8 cellular contexts compared by ENCODE assay signal in the genomic region with DNA sequence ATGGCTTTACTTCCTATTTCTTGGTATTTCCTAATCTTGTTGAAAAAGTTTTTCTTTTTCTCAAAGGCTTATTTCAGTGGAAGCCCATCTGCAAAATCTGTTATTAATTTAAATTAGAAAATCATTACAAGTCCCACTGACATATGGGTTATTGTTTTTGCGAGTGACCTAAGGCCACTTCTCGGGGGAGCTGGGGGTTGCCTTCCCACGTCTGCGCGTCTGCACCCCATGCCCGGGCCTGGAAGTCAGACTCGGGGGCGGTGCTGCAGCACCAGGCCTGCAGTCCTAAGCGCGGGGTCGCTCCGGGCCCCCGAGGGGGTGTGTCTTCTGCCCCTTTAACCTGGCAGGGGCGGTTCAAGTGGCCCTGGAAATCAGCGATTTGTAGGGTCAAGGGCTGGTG. TPM values are rescaled to one million over a fixed set of nuclear protein-coding genes. Genes with fewer than 3 reads are reported as not detected.
DNase-seq lines count a peak whose midpoint lies in the region; ATAC-seq, FAIRE-seq and TF ChIP-seq lines count a peak whose summit lies in the region.
"Not testable (repeated sequence)": the region's sequence is repeated elsewhere in the genome, so short reads cannot be mapped to it uniquely, and the experiment has no call there.

No MANE protein-coding gene starts in this region.

- H2AFZ ChIP-seq in OCI-LY3 (ENCODE audit: low read depth, low read length): peak overlapping the region; percentile 33; the same call in 1 of the 2 replicates
- H2AFZ ChIP-seq in astrocyte (ENCODE audit: low read depth, low read length); osteoblast (ENCODE audit: low read length): not testable (repeated sequence)

- DNase-seq in astrocyte (ENCODE audit: low read depth); osteoblast (ENCODE audit: insufficient read length, low spot score, missing footprints); transverse colon: not testable (repeated sequence)

- not testable (repeated sequence) for H3K27me3 ChIP-seq in OCI-LY3 (ENCODE audit: low read depth, low read length); astrocyte (ENCODE audit: insufficient read depth, low read length); gastroesophageal sphincter; osteoblast (ENCODE audit: insufficient read depth, low read length); transverse colon

- TF ChIP-seq POLR2A in gastroesophageal sphincter (IDR thresholded peaks at IDR 0.05); transverse colon (IDR thresholded peaks at IDR 0.05): not testable (repeated sequence)

- H3K36me3 ChIP-seq in OCI-LY3 (replicated peaks; ENCODE audit: low read depth, low read length); astrocyte (ENCODE audit: insufficient read depth, low read length); gastroesophageal sphincter; osteoblast (ENCODE audit: insufficient read depth, low read length); transverse colon: not testable (repeated sequence)

- H3K9me3 ChIP-seq in OCI-LY3 (ENCODE audit: insufficient read depth, low read length); astrocyte (ENCODE audit: insufficient read depth, low read depth, low read length); gastroesophageal sphincter; osteoblast (ENCODE audit: low read depth, low read length); transverse colon: not testable (repeated sequence)

- not testable (repeated sequence) for H3K27ac Mint-ChIP-seq in astrocyte (ENCODE audit: unreplicated experiment)

- not testable (repeated sequence) for H3K4me1 ChIP-seq in OCI-LY3 (ENCODE audit: low read length); astrocyte (ENCODE audit: insufficient read depth, low read length); gastroesophageal sphincter; osteoblast (ENCODE audit: insufficient read depth, low read length); transverse colon

- ATAC-seq in GM18498 (IDR thresholded peaks at IDR 0.05; ENCODE audit: unreplicated experiment) (peak; percentile 21), GM21737 (IDR thresholded peaks at IDR 0.05; ENCODE audit: unreplicated experiment) (peak; percentile 8), HG03354 (IDR thresholded peaks at IDR 0.05; ENCODE audit: poor library complexity, severe bottlenecking, unreplicated experiment) (peak; percentile 22)
- not testable (repeated sequence) for ATAC-seq in gastroesophageal sphincter

- FAIRE-seq in astrocyte (lab: Jason Lieb, UNC): not testable (repeated sequence)

- not testable (repeated sequence) for H3K27me3 Mint-ChIP-seq in astrocyte (ENCODE audit: low read depth, unreplicated experiment)

- not testable (repeated sequence) for TF ChIP-seq CTCF in OCI-LY3 (IDR thresholded peaks at IDR 0.05; ENCODE audit: low read depth, low read length); astrocyte (IDR thresholded peaks at IDR 0.05; ENCODE audit: insufficient read depth, low read depth, low read length); gastroesophageal sphincter (IDR thresholded peaks at IDR 0.05); osteoblast (IDR thresholded peaks at IDR 0.05; ENCODE audit: extremely low read depth, low read depth, low read length); transverse colon (IDR thresholded peaks at IDR 0.05)

- not testable (repeated sequence) for H3K36me3 Mint-ChIP-seq in astrocyte (ENCODE audit: low read depth, unreplicated experiment)

- whole genome bisulfite sequencing in gastroesophageal sphincter (ENCODE audit: low coverage in 1 of 2), 2 donors: no CpG with 5 or more reads among the region's 15 CpGs
- 2% methylated on average over 8 of the region's 15 CpGs; no CpG with 5 or more reads in 1 of the 2 donors for WGBS in transverse colon (ENCODE audit: low coverage in 1 of 2), 2 donors

- intact Hi-C loops in transverse colon (cut with DNase I; ENCODE audit: low total_unique reads): not testable (repeated sequence)

- not testable (repeated sequence) for TF ChIP-seq EP300 in gastroesophageal sphincter (IDR thresholded peaks at IDR 0.05); transverse colon (IDR thresholded peaks at IDR 0.05; ENCODE audit: low read depth)

- peak overlapping the region; percentile 22; the same call in 1 of the 2 replicates for H3K9ac ChIP-seq in OCI-LY3 (ENCODE audit: low read length)
- not testable (repeated sequence) for H3K9ac ChIP-seq in astrocyte (ENCODE audit: low read length)

- not testable (repeated sequence) for H3K4me3 Mint-ChIP-seq in astrocyte (ENCODE audit: unreplicated experiment)

- H4K20me1 ChIP-seq in OCI-LY3 (ENCODE audit: insufficient read depth, low read length); astrocyte (ENCODE audit: insufficient read depth, low read length); osteoblast (ENCODE audit: insufficient read depth, low read length): not testable (repeated sequence)

- H3K4me1 Mint-ChIP-seq in astrocyte (ENCODE audit: low read depth, unreplicated experiment): not testable (repeated sequence)

- in situ Hi-C loops in transverse colon (cut with MboI; ENCODE audit: low pct_ligation_motif_present in 1 of 4, low pct_unique_long_range_greater_than_20kb in 1 of 4, low sequenced_read_pairs in 3 of 4): not testable (repeated sequence)

- H3K27ac ChIP-seq in OCI-LY3 (ENCODE audit: low read length); astrocyte (ENCODE audit: low read depth, low read length); osteoblast (ENCODE audit: low read depth, low read length): not testable (repeated sequence)
- H3K27ac ChIP-seq in gastroesophageal sphincter (peak overlapping the region in 3 of 4 donors; percentile 83 to 90 (median 85)), transverse colon (peak overlapping the region in 2 of 4 donors; percentile 75 to 78)

- peak overlapping the region; percentile 89 for H3K4me3 ChIP-seq in OCI-LY3 (ENCODE audit: low read length)
- H3K4me3 ChIP-seq in astrocyte (ENCODE audit: insufficient read depth, low read depth, low read length): peak overlapping the region; percentile 77
- H3K4me3 ChIP-seq in gastroesophageal sphincter: peak overlapping the region; percentile 64 to 65
- peak overlapping the region; percentile 63 for H3K4me3 ChIP-seq in osteoblast (ENCODE audit: insufficient read depth, low read length)
- peak overlapping the region in 3 of 4 donors; percentile 51 to 67 (median 59) for H3K4me3 ChIP-seq in transverse colon

- H3K9me3 Mint-ChIP-seq in astrocyte (ENCODE audit: unreplicated experiment): not testable (repeated sequence)

- H3K4me2 ChIP-seq in OCI-LY3 (ENCODE audit: low read length) (peak overlapping the region; percentile 49), astrocyte (ENCODE audit: low read length) (peak overlapping the region; percentile 57)
- H3K4me2 ChIP-seq in osteoblast (ENCODE audit: insufficient read depth, low read length): not testable (repeated sequence)

- H3K79me2 ChIP-seq in OCI-LY3 (ENCODE audit: low read length): peaks cover 10% of the 10 kb centered on the region
- not testable (repeated sequence) for H3K79me2 ChIP-seq in astrocyte (ENCODE audit: insufficient read depth, low read length); osteoblast (ENCODE audit: insufficient read depth, low read length)

RNA-seq across cellular contexts. Expression of a gene that starts 0.4 kb away (rescaled TPM):
- 9.8 and 12.1 TPM in 2 replicates for total RNA-seq in astrocyte
- total RNA-seq in gastroesophageal sphincter: 10 to 100 TPM in 3 of 4 donors, 1 to 10 TPM in 1; 7.6 to 16.2 (median 13.0) TPM
- 9.8 and 21.8 TPM in 2 replicates for total RNA-seq in osteoblast
- 10 to 100 TPM in 2 of 4 donors, 1 to 10 TPM in 2; 3.5 to 28.1 (median 14.6) TPM for total RNA-seq in transverse colon
